In the genomic region with DNA sequence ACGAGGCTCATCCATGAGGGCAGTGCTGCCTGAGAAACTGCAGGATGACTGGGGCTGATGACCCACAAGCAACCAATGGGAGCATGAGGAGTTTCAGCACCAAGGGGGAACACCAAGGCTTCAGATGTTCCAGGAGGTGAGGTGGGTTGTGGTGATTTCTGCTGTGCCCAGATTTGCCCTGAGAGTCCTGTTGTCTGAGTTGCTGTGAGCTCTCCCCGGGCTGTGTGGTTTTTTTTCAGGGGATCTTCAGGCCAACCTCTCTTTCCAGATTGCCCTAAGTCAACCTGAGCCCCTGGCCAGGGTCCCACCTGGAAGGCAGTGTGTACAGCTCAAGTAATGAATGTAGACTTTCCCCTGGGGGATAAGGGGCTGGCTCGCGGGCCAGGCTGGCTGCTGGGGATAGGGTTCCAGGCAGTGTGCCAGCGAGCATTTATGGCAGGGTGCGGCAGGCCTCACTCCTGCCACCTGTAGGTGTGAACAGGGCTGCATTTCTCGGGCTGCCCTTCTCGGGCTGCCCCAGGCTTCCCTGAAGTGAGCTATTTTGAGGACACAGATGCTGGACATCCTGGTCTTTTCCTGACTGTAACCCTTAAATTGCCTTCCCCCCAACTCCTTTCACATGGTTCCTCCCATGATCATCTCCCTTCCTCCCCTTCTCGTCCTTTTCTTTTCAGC, we compare ENCODE assay signal across 9 cellular contexts. TPM values are rescaled to one million over a fixed set of nuclear protein-coding genes. Genes with fewer than 3 reads are reported as not detected.
A peak's percentile ranks its signal among the peaks of the same experiment; 100 is the strongest.
DNase-seq lines count a peak whose midpoint lies in the region; ATAC-seq and TF ChIP-seq lines count a peak whose summit lies in the region.
"Had no signal": no experiment of that assay in that cellular context is flagged by ENCODE, and none has a peak within 500 bp of the region (broad histone marks: within the 10 kb centered on the region; RNA-seq: fewer than 3 reads in every experiment).

No MANE protein-coding gene starts in this region.

- H3K9me3 ChIP-seq in HCT116 (ENCODE audit: control insufficient read depth in 1 of 2, insufficient read depth in 1 of 2, low read depth in 1 of 2, low read length in 2 of 2) (no peaks in the 10 kb centered on the region), OCI-LY1 (ENCODE audit: low read length) (no peaks in the 10 kb centered on the region), prostate gland (no peaks in the 10 kb centered on the region)

- no peak overlapping the region for H3K27ac ChIP-seq in HCT116 (ENCODE audit: low read depth, low read length)
- no peak overlapping the region for H3K27ac ChIP-seq in OCI-LY1 (ENCODE audit: low read depth, low read length, poor library complexity, severe bottlenecking)
- peak overlapping the region in 1 of 2 donors; percentile 10 for H3K27ac ChIP-seq in prostate gland

- DNase-seq in COR-L47 (lab: John Stamatoyannopoulos, UW) (peak; percentile 81), HCT116 (ENCODE audit: low read depth, low spot score) (peak; percentile 36), epithelial cell of esophagus (ENCODE audit: low read depth) (peak; percentile 14), prostate gland (ENCODE audit: low spot score) (peak; percentile 55), GF-D8 (lab: John Stamatoyannopoulos, UW) (no peak)

- H3K27me3 ChIP-seq in HCT116 (ENCODE audit: insufficient read depth, low read length) (no peaks in the 10 kb centered on the region), OCI-LY1 (ENCODE audit: insufficient read depth, low read length) (no peaks in the 10 kb centered on the region), prostate gland (replicated peaks; ENCODE audit: insufficient read depth) (no peaks in the 10 kb centered on the region)

- no peaks in the 10 kb centered on the region for H3K79me2 ChIP-seq in HCT116 (ENCODE audit: insufficient read depth, low read length)
- H3K79me2 ChIP-seq in OCI-LY1 (ENCODE audit: insufficient read depth, low read length) = no peaks in the 10 kb centered on the region

- peak overlapping the region; percentile 96 for H2AFZ ChIP-seq in HCT116 (ENCODE audit: low read depth, low read length, poor library complexity, severe bottlenecking)
- H2AFZ ChIP-seq in OCI-LY1 (ENCODE audit: low read length) = no peak overlapping the region

- TF ChIP-seq CTCF in HCT116 (IDR thresholded peaks at IDR 0.05 in 2 of 3, conservative IDR thresholded peaks at IDR 0.05 in 1 of 3; ENCODE audit: borderline replicate concordance in 1 of 3, insufficient read depth in 1 of 3, low read depth in 2 of 3, low read length in 2 of 3) (peak; percentile 44 to 82 (median 73); a peak in 5 of 6 replicates), OCI-LY1 (IDR thresholded peaks at IDR 0.05; ENCODE audit: low read length) (peak; percentile 59), epithelial cell of esophagus (IDR thresholded peaks at IDR 0.05; ENCODE audit: insufficient read depth, low read depth, low read length, missing control alignments) (peak; percentile 53), prostate gland (IDR thresholded peaks at IDR 0.05) (peak; percentile 20 to 70 (median 56))

- CTCF ChIA-PET in HCT116 (lab: Charles Lee) = interaction anchor here (0.6 to 3.6 kb wide), 21 partner anchors 12 to 92 kb away, joined by 3 to 40 read pairs (median 4); no protein-coding TSS in a partner anchor

- POLR2A ChIA-PET in HCT116 (lab: Charles Lee) = interaction anchor here (1.4 kb wide), 1 partner anchor 134 kb away, joined by 5 read pairs; no protein-coding TSS in a partner anchor

- no peaks in the 10 kb centered on the region for H3K36me3 ChIP-seq in HCT116 (ENCODE audit: control insufficient read depth in 1 of 2, insufficient read depth in 2 of 2, low read length in 2 of 2)
- no peaks in the 10 kb centered on the region for H3K36me3 ChIP-seq in OCI-LY1 (ENCODE audit: insufficient read depth, low read length)
- no peaks in the 10 kb centered on the region for H3K36me3 ChIP-seq in prostate gland

- H3F3A ChIP-seq in OCI-LY1 (ENCODE audit: insufficient read depth, low read length) = no peaks in the 10 kb centered on the region

- intact Hi-C loops in HCT116 (cut with micrococcal nuclease) (loop anchor here (1.0 to 5.0 kb wide), 3 partner anchors 43 to 66 kb away; no protein-coding TSS in a partner anchor), prostate gland (cut with DNase I) (no loop called here)

- no TSS peak for BruUV-seq in HCT116 (replicated peaks; lab: Mats Ljungman, UMichigan)

- TF ChIP-seq POLR2A in HCT116 (IDR thresholded peaks at IDR 0.05; ENCODE audit: borderline replicate concordance, extremely low read depth, insufficient read depth, insufficient read length) = no peak
- no peak for TF ChIP-seq POLR2A in prostate gland (IDR thresholded peaks at IDR 0.05)

- H3K4me2 ChIP-seq in HCT116 (ENCODE audit: low read length) (peak overlapping the region; percentile 58), OCI-LY1 (ENCODE audit: low read length) (no peak overlapping the region)

- RAD21 ChIA-PET in HCT116 (lab: Charles Lee; ENCODE audit: low non-redundant PET in 1 of 2, low total read pairs in 2 of 2, uncharacterized antibody in 2 of 2, unreplicated experiment in 2 of 2) = interaction anchor here (0.6 to 2.1 kb wide), 5 partner anchors 46 to 243 kb away, joined by 3 to 11 read pairs (median 3); no protein-coding TSS in a partner anchor

- ATAC-seq in HCT116 (peak; percentile 94), HG03378 (IDR thresholded peaks at IDR 0.05; ENCODE audit: unreplicated experiment) (no peak), HG03439 (IDR thresholded peaks at IDR 0.05; ENCODE audit: unreplicated experiment) (no peak)

- no peak overlapping the region for H3K9ac ChIP-seq in HCT116 (ENCODE audit: low read length)
- H3K9ac ChIP-seq in OCI-LY1 (ENCODE audit: low read length) = no peak overlapping the region

- WGBS in prostate gland = 9% methylated on average over 8 of the region's 9 CpGs

- H3K9me2 ChIP-seq in HCT116 (ENCODE audit: insufficient read depth) (no peaks in the 10 kb centered on the region), OCI-LY1 (ENCODE audit: low read depth, low read length) (no peaks in the 10 kb centered on the region)

- H3K4me1 ChIP-seq in HCT116 (ENCODE audit: control insufficient read depth in 1 of 2, insufficient read depth in 2 of 2, low read length in 2 of 2) = peaks cover 7 to 16% of the 10 kb centered on the region in 2 experiments; a peak in 3 of 4 replicates
- no peaks in the 10 kb centered on the region for H3K4me1 ChIP-seq in OCI-LY1 (ENCODE audit: insufficient read depth, low read length, severe bottlenecking)
- no peaks in the 10 kb centered on the region for H3K4me1 ChIP-seq in prostate gland (replicated peaks)

- peak; percentile 44 for TF ChIP-seq RAD21 in HCT116 (IDR thresholded peaks at IDR 0.05; ENCODE audit: low read depth)

- H4K20me1 ChIP-seq in HCT116 (ENCODE audit: insufficient read depth) (no peaks in the 10 kb centered on the region), OCI-LY1 (ENCODE audit: insufficient read depth, low read length) (no peaks in the 10 kb centered on the region)

- H3K4me3 ChIP-seq in HCT116 (replicated peaks in 1 of 2; ENCODE audit: low read depth in 1 of 2, low read length in 2 of 2) (no peak overlapping the region), OCI-LY1 (ENCODE audit: low read depth, low read length, poor library complexity, severe bottlenecking) (no peak overlapping the region), epithelial cell of esophagus (ENCODE audit: low read length) (no peak overlapping the region), prostate gland (no peak overlapping the region)

TF ChIP-seq in HCT116, 20 proteins besides CTCF, POLR2A, EP300 and RAD21 (continues in another document):
- TF ChIP-seq, protein P1, sequence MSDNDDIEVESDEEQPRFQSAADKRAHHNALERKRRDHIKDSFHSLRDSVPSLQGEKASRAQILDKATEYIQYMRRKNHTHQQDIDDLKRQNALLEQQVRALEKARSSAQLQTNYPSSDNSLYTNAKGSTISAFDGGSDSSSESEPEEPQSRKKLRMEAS (IDR thresholded peaks at IDR 0.05) = no peak
- TF ChIP-seq EZH2phosphoT487 (IDR thresholded peaks at IDR 0.05; ENCODE audit: borderline replicate concordance) (no peak), ZNF274 (IDR thresholded peaks at IDR 0.05; ENCODE audit: low read depth, low read length) (no peak), YY1 (IDR thresholded peaks at IDR 0.05; ENCODE audit: extremely low read depth, insufficient replicate concordance, low read depth, low read length) (no peak), POLR2AphosphoS5 (IDR thresholded peaks at IDR 0.05; ENCODE audit: low read depth, low read length) (no peak), EZH2 (IDR thresholded peaks at IDR 0.05) (no peak), SRF (IDR thresholded peaks at IDR 0.05; ENCODE audit: low read depth) (no peak), SP1 (IDR thresholded peaks at IDR 0.05; ENCODE audit: low read depth) (no peak)
- TF ChIP-seq, protein P2, sequence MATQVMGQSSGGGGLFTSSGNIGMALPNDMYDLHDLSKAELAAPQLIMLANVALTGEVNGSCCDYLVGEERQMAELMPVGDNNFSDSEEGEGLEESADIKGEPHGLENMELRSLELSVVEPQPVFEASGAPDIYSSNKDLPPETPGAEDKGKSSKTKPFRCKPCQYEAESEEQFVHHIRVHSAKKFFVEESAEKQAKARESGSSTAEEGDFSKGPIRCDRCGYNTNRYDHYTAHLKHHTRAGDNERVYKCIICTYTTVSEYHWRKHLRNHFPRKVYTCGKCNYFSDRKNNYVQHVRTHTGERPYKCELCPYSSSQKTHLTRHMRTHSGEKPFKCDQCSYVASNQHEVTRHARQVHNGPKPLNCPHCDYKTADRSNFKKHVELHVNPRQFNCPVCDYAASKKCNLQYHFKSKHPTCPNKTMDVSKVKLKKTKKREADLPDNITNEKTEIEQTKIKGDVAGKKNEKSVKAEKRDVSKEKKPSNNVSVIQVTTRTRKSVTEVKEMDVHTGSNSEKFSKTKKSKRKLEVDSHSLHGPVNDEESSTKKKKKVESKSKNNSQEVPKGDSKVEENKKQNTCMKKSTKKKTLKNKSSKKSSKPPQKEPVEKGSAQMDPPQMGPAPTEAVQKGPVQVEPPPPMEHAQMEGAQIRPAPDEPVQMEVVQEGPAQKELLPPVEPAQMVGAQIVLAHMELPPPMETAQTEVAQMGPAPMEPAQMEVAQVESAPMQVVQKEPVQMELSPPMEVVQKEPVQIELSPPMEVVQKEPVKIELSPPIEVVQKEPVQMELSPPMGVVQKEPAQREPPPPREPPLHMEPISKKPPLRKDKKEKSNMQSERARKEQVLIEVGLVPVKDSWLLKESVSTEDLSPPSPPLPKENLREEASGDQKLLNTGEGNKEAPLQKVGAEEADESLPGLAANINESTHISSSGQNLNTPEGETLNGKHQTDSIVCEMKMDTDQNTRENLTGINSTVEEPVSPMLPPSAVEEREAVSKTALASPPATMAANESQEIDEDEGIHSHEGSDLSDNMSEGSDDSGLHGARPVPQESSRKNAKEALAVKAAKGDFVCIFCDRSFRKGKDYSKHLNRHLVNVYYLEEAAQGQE (IDR thresholded peaks at IDR 0.05; ENCODE audit: low read depth) = no peak

RNA-seq across cellular contexts. Expression of gene SLC22A6, which starts 9.8 kb away (rescaled TPM):
- total RNA-seq in HCT116 (2021; ENCODE audit: unreplicated experiment) (not detected), prostate gland (not detected)
- polyA plus RNA-seq in HCT116 (2012) = not detected in 2 replicates
- total RNA-seq: dermis microvascular lymphatic vessel endothelial cell had no signal

RNA-seq across cellular contexts. Expression of gene SLC22A8, which starts 40.7 kb away (rescaled TPM):
- total RNA-seq in HCT116 (2021; ENCODE audit: unreplicated experiment) = not detected
- not detected in 2 replicates for polyA plus RNA-seq in HCT116 (2012)
- under 1 TPM in 1 of 2 donors, not detected in 1; 0.11 TPM for total RNA-seq in prostate gland
- total RNA-seq: dermis microvascular lymphatic vessel endothelial cell had no signal

RNA-seq across cellular contexts. Expression of gene CHRM1, which starts 53.8 kb away (rescaled TPM):
- total RNA-seq in HCT116 (2021; ENCODE audit: unreplicated experiment) (0.10 TPM), prostate gland (100 to 1,000 TPM in 1 of 2 donors, 10 to 100 TPM in 1; 38.1 to 107 TPM)
- polyA plus RNA-seq in HCT116 (2012) = 0.23 TPM in 1 of 2 replicates, not detected in the other
- total RNA-seq: dermis microvascular lymphatic vessel endothelial cell had no signal

Comparison
In these comparisons a context has a peak if more than half of its experiments do, and no peak if none do; other contexts are left out.
1. RNA of gene CHRM1, which starts 53.8 kb away (total RNA-seq): 38.1 to 107 TPM in prostate gland; 0.10 TPM in HCT116 (single experiment); every median in the first group is over 10 times any median in the second.
2. Peak in every context shown above with its lines, with median percentiles within 50 percentile points of each other: CTCF ChIP-seq.